Comparison of ENCODE assay signal across 1 cellular context in genomic region chr2:236193026-236193425, GRCh38.
TF ChIP-seq lines count a peak whose summit lies in the region.

No MANE protein-coding gene starts in this region.

TF ChIP-seq in WTC11, 78 proteins besides CTCF, POLR2A, EP300 and RAD21 (continued from another document):
- no peak for TF ChIP-seq NFYB (CRISPR knock-in tag; conservative IDR thresholded peaks at IDR 0.05; ENCODE audit: low read depth)
